ENCODE assay signal across 10 cellular contexts in the genomic region with DNA sequence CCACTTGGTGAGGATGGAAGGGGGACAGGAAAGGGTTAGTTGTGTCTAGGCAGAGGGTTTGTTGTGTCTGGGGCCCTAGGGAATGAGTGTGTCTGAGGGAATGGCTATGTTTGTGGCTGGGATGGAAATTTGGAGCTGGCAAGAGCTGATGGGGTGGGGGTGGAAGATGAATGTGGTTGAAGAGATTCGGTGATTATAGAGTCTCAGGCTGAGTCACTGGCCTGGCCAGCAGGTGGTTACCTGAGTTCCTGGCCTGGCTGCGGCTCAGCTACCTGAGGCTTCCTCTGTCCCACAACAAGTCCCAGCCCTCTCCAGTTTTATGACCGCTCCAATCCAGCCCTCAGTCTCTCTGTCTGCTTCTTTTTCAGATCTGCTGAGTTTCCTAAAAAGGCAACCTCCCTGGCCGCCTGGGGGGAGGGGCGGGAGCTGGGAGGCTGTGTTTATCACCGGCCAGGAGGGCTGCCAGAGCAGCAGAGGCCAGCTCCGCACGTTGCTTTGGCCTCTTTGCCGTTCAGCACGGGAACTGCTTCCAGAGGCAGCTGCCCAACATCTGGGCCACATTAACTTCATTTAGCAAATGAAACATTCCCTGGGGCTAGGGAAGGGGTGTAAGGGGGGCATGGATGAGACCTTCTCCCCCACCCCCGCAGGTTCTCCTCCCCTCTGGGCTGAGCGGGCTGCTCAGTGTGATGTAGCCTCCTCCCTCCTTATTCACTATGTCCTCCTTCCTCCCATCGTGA. TPM values are rescaled to one million over a fixed set of nuclear protein-coding genes. Genes with fewer than 3 reads are reported as not detected.
A peak's percentile ranks its signal among the peaks of the same experiment; 100 is the strongest.
DNase-seq lines count a peak whose midpoint lies in the region; TF ChIP-seq lines count a peak whose summit lies in the region.
"Had no signal": no experiment of that assay in that cellular context is flagged by ENCODE, and none has a peak within 500 bp of the region (broad histone marks: within the 10 kb centered on the region; RNA-seq: fewer than 3 reads in every experiment).

No MANE protein-coding gene starts in this region.

- DNase-seq in BJ (ENCODE audit: low read depth) (peak; percentile 86), SJSA1 (ENCODE audit: low read depth in 1 of 2, low spot score in 2 of 2) (peak; percentile 80 to 84), foreskin fibroblast (peak; percentile 93 to 98), non-pigmented ciliary epithelial cell (ENCODE audit: low read depth) (peak; percentile 45), NCI-H187 (lab: John Stamatoyannopoulos, UW) (no peak)
- DNase-seq in T-helper 2 cell treated with Interferon-gamma antibody and Interleukin-4, amounts not matched to agents 5 μg/mL and 100 μg/mL, for 36 hours (ENCODE audit: low spot score): no peak
- no peak for DNase-seq in stimulated activated CD4-positive, alpha-beta T cell treated with anti-CD3 and anti-CD28 coated beads, Interleukin-4, amount 100 ng/mL, for 4 hours
- no peak for DNase-seq in effector CD8-positive, alpha-beta T cell (lab: John Stamatoyannopoulos, UW)
- DNase-seq: activated naive CD8-positive, alpha-beta T cell treated with anti-CD3 and anti-CD28 coated beads, Interleukin-2, amount 10 ng/mL, durations not matched to agents 7 days and 5 days had no signal

- H3K27ac ChIP-seq in SJSA1: peak overlapping the region; percentile 6; the same call in 1 of the 2 replicates
- H3K27ac ChIP-seq: KMS-11 had no signal

- no peak overlapping the region for H3K27ac Mint-ChIP-seq in T-helper 2 cell treated with Interferon-gamma antibody and Interleukin-4, amounts not matched to agents 5 μg/mL and 100 μg/mL, for 36 hours
- H3K27ac Mint-ChIP-seq: activated naive CD8-positive, alpha-beta T cell treated with anti-CD3 and anti-CD28 coated beads, Interleukin-2, amount 10 ng/mL, durations not matched to agents 7 days and 5 days had no signal

- no peaks in the 10 kb centered on the region for H3K36me3 Mint-ChIP-seq in T-helper 2 cell treated with Interferon-gamma antibody and Interleukin-4, amounts not matched to agents 5 μg/mL and 100 μg/mL, for 36 hours (ENCODE audit: low read depth)
- H3K36me3 Mint-ChIP-seq: activated naive CD8-positive, alpha-beta T cell treated with anti-CD3 and anti-CD28 coated beads, Interleukin-2, amount 10 ng/mL, durations not matched to agents 7 days and 5 days had no signal

- TF ChIP-seq CTCF in BJ (IDR thresholded peaks at IDR 0.05; ENCODE audit: insufficient read depth, low read depth, low read length) (0 out of 2 replicates have a peak, but pooled peaks have one; percentile 16), foreskin fibroblast (IDR thresholded peaks at IDR 0.05; ENCODE audit: low read depth, low read length) (no peak)

- H3K36me3 ChIP-seq in BJ (ENCODE audit: control insufficient read depth, insufficient read depth, low read length) (no peaks in the 10 kb centered on the region), SJSA1 (peaks cover 33% of the 10 kb centered on the region)

- no peaks in the 10 kb centered on the region for H3K9me3 Mint-ChIP-seq in T-helper 2 cell treated with Interferon-gamma antibody and Interleukin-4, amounts not matched to agents 5 μg/mL and 100 μg/mL, for 36 hours
- H3K9me3 Mint-ChIP-seq: activated naive CD8-positive, alpha-beta T cell treated with anti-CD3 and anti-CD28 coated beads, Interleukin-2, amount 10 ng/mL, durations not matched to agents 7 days and 5 days had no signal

- peaks cover 15% of the 10 kb centered on the region for H3K27me3 Mint-ChIP-seq in T-helper 2 cell treated with Interferon-gamma antibody and Interleukin-4, amounts not matched to agents 5 μg/mL and 100 μg/mL, for 36 hours (ENCODE audit: low read depth)

- H3K27me3 ChIP-seq in BJ (ENCODE audit: control insufficient read depth, insufficient read depth, low read length) (no peaks in the 10 kb centered on the region), SJSA1 (replicated peaks) (no peaks in the 10 kb centered on the region)

- CTCF ChIA-PET in BJ (lab: Yijun Ruan, JAX): interaction anchor here (0.7 kb wide), 3 partner anchors 12 to 33 kb away, joined by 3 read pairs; no protein-coding TSS in a partner anchor

- H3K4me3 ChIP-seq in BJ (ENCODE audit: low read depth, low read length) (no peak overlapping the region), SJSA1 (no peak overlapping the region), foreskin fibroblast (ENCODE audit: low read depth in 1 of 2, low read length in 2 of 2) (no peak overlapping the region)

- H3K4me3 Mint-ChIP-seq in T-helper 2 cell treated with Interferon-gamma antibody and Interleukin-4, amounts not matched to agents 5 μg/mL and 100 μg/mL, for 36 hours: no peak overlapping the region
- H3K4me3 Mint-ChIP-seq: activated naive CD8-positive, alpha-beta T cell treated with anti-CD3 and anti-CD28 coated beads, Interleukin-2, amount 10 ng/mL, durations not matched to agents 7 days and 5 days had no signal

- H3K4me1 Mint-ChIP-seq in T-helper 2 cell treated with Interferon-gamma antibody and Interleukin-4, amounts not matched to agents 5 μg/mL and 100 μg/mL, for 36 hours (ENCODE audit: low read depth): peaks cover 5% of the 10 kb centered on the region

- POLR2A ChIA-PET in BJ (lab: Charles Lee): interaction anchor here (0.6 kb wide), 1 partner anchor 30 kb away, joined by 5 read pairs; no protein-coding TSS in a partner anchor

- H3K4me1 ChIP-seq in SJSA1 (replicated peaks): peaks cover 66% of the 10 kb centered on the region

- no peaks in the 10 kb centered on the region for H3K9me3 ChIP-seq in SJSA1 (replicated peaks)

RNA-seq across cellular contexts. Expression of gene ITGB3, which starts 21.8 kb away (rescaled TPM):
- polyA plus RNA-seq in BJ (2011; rRNA removed): 5.4 and 6.3 TPM in 2 replicates
- polyA minus RNA-seq in BJ (2011; rRNA and poly(A)+ RNA removed): 7.6 and 8.8 TPM in 2 replicates
- 164 and 202 TPM in 2 replicates for total RNA-seq in SJSA1 (2014; rRNA removed; shearing (Covaris generic))

RNA-seq across cellular contexts. Expression of gene EFCAB13, which starts 48.3 kb away (rescaled TPM):
- polyA plus RNA-seq in BJ (2011; rRNA removed): 0.22 and 0.93 TPM in 2 replicates
- 0.33 and 2.0 TPM in 2 replicates for polyA minus RNA-seq in BJ (2011; rRNA and poly(A)+ RNA removed)
- total RNA-seq in SJSA1 (2014; rRNA removed; shearing (Covaris generic)): 1.8 and 5.4 TPM in 2 replicates

Comparison
In these comparisons a context has a peak if more than half of its experiments do, and no peak if none do; other contexts are left out.
1. DNase-seq: peak in BJ (single experiment), SJSA1 (2 of 2), foreskin fibroblast (2 of 2) and non-pigmented ciliary epithelial cell (single experiment); none in NCI-H187 (0 of 2), T-helper 2 cell treated with Interferon-gamma antibody and Interleukin-4, amounts not matched to agents 5 μg/mL and 100 μg/mL, for 36 hours (single experiment), stimulated activated CD4-positive, alpha-beta T cell treated with anti-CD3 and anti-CD28 coated beads, Interleukin-4, amount 100 ng/mL, for 4 hours (0 of 2) and effector CD8-positive, alpha-beta T cell (single experiment).